Comparison of ENCODE assay signal across 21 cellular contexts in the genomic region with DNA sequence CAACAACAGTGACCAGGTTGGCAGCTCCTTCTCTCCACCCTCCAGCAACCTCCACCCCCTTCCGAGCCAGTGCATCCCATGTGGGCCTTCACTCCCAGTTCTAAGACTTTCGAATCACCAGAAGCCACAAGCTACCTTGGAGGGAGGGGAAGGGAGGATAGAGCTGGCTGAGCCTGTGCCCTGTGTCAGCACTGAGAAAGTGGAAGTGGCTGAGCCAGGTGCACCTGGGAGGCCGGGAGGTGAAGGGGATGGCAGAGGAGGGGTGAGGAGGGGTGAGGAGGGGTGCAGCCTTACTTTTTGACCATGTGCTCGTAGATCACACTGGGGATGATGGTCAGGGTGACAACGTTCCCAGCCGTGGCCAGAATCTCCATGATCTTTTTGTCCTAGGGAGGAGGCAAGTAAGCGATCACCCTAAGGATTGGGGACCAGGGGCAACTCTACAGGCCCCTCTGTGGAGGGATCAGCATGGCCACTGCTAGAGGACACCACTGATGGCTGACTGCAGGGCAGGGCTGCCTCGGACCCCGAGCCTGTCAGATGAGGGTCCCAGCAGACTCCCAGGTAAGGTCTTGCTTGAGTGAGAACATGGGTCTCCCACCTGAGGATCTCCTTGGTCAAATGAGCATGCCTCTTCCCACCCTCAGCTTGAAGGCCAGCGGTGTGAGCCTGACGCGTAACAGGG.
"Had no signal": no experiment of that assay in that cellular context is flagged by ENCODE, and none has a peak within 500 bp of the region (broad histone marks: within the 10 kb centered on the region; RNA-seq: fewer than 3 reads in every experiment).

No MANE protein-coding gene starts in this region.

- H3K36me3 ChIP-seq: neutrophil had no signal

- H3K4me1 ChIP-seq: parathyroid adenoma had no signal

- H3K4me2 ChIP-seq: smooth muscle cell had no signal

- H3K4me3 ChIP-seq: ascending aorta, esophagus squamous epithelium, heart right ventricle, mucosa of descending colon, smooth muscle cell had no signal

- H3K27ac ChIP-seq: ascending aorta, esophagus squamous epithelium, heart right ventricle, neutrophil, parathyroid adenoma had no signal

- H3K9me3 ChIP-seq: ascending aorta, esophagus squamous epithelium, heart right ventricle, mucosa of descending colon, neutrophil had no signal

- DNase-seq: activated CD4-positive, alpha-beta T cell treated with anti-CD3 and anti-CD28 coated beads, Interleukin-2, amount 10 ng/mL, durations not matched to agents 7 days and 5 days; activated CD8-positive, alpha-beta T cell treated with anti-CD3 and anti-CD28 coated beads, Interleukin-2, amount 10 ng/mL, durations not matched to agents 7 days and 5 days; activated naive CD4-positive, alpha-beta T cell treated with anti-CD3 and anti-CD28 coated beads, Interleukin-2, amount 10 ng/mL, durations not matched to agents 7 days and 5 days; activated naive CD8-positive, alpha-beta T cell treated with anti-CD3 and anti-CD28 coated beads, Interleukin-2, amount 50 U/mL, for 24 hours; activated T-cell treated with anti-CD3 and anti-CD28 coated beads, Interleukin-2, amount 50 U/mL, for 24 hours; effector memory CD4-positive, alpha-beta T cell; esophagus squamous epithelium; heart right ventricle; kidney glomerular epithelial cell; left ventricle myocardium superior; naive B cell; stimulated activated CD4-positive, alpha-beta T cell treated with anti-CD3 and anti-CD28 coated beads, Interleukin-4, amount 100 ng/mL, for 24 hours; T-helper 1 cell; T-helper 9 cell had no signal

- H3K9ac ChIP-seq: parathyroid adenoma had no signal

- H2AFZ ChIP-seq: parathyroid adenoma had no signal

- H3K27me3 ChIP-seq: ascending aorta, esophagus squamous epithelium, heart right ventricle, neutrophil had no signal

- ATAC-seq: activated CD8-positive, alpha-beta T cell treated with anti-CD3 and anti-CD28 coated beads, Interleukin-2, amount 10 ng/mL, durations not matched to agents 7 days and 5 days; activated naive CD8-positive, alpha-beta T cell treated with anti-CD3 and anti-CD28 coated beads, Interleukin-2, amount 50 U/mL, for 24 hours; heart right ventricle; left ventricle myocardium superior; mucosa of descending colon; sciatic nerve; stimulated activated effector memory CD8-positive, alpha-beta T cell treated with anti-CD3 and anti-CD28 coated beads, Interleukin-12 subunit alpha, Interleukin-12 subunit beta, amount 100 ng/mL, for 72 hours had no signal
